ENCODE assay signal across 22 cellular contexts in the genomic region with DNA sequence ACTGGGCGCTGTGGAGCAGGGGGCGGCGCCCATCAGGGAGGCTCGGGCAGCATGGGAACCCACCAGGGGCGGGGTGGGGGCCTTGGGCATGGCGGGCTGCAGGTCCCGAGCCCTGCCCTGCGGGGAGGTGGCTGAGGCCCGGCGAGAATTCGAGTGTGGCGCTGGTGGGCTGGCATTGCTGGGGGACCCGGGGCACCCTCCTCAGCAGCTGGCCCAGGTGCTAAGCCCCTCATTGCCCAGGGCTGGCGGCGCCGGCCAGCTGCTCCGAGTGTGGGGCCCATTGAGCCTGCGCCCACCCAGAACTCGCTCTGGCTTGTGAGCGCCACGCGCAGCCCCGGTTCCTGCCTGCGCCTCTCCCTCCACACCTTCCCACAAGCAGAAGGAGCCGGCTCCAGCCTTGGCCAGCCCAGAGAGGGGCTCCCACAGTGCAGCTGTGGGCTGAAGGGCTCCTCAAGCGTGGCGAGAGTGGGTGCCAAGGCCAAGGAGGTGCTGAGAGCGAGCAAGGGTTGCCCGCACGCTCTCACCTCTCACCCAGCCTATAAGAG.
"Had no signal": no experiment of that assay in that cellular context is flagged by ENCODE, and none has a peak within 500 bp of the region (broad histone marks: within the 10 kb centered on the region; RNA-seq: fewer than 3 reads in every experiment).

No MANE protein-coding gene starts in this region.

- H3K27ac Mint-ChIP-seq: dendritic cell treated with granulocyte-macrophage colony-stimulating factor and Interleukin-4, amounts not matched to agents 40 ng/mL and 50 ng/mL, for 4 days; effector memory CD8-positive, alpha-beta T cell; immature natural killer cell; memory B cell; mesothelial cell of epicardium; natural killer cell treated with Interleukin-12 subunit alpha and Interleukin-12 subunit beta and Interleukin-15 and Interleukin-18, amount 100 ng/mL, for 72 hours; stimulated activated effector memory CD8-positive, alpha-beta T cell treated with anti-CD3 and anti-CD28 coated beads, Interleukin-12 subunit alpha, Interleukin-12 subunit beta, amount 100 ng/mL, for 72 hours; type B pancreatic cell had no signal

- H3K27me3 Mint-ChIP-seq: dendritic cell treated with granulocyte-macrophage colony-stimulating factor and Interleukin-4, amounts not matched to agents 40 ng/mL and 50 ng/mL, for 4 days; effector memory CD8-positive, alpha-beta T cell; memory B cell; natural killer cell treated with Interleukin-12 subunit alpha and Interleukin-12 subunit beta and Interleukin-15 and Interleukin-18, amount 100 ng/mL, for 72 hours; type B pancreatic cell had no signal

- DNase-seq: cerebellar nuclear complex; effector memory CD8-positive, alpha-beta T cell; foreskin keratinocyte; immature natural killer cell; left cardiac atrium; left ventricle myocardium inferior; lower lobe of right lung; stimulated activated CD4-positive, alpha-beta T cell treated with anti-CD3 and anti-CD28 coated beads, Interleukin-4, amount 100 ng/mL, for 1 hour; stimulated activated CD8-positive, alpha-beta memory T cell treated with anti-CD3 and anti-CD28 coated beads, Interleukin-4, amount 100 ng/mL, for 48 hours; stomach; substantia nigra had no signal

- H3K27ac ChIP-seq: foreskin keratinocyte, left ventricle myocardium inferior, lower lobe of right lung, right atrium auricular region, stomach had no signal

- H3K27me3 ChIP-seq: foreskin keratinocyte, right atrium auricular region, stomach had no signal

- FAIRE-seq: colon, keratinocyte, urothelium cell line had no signal

- H3K9me3 Mint-ChIP-seq: effector memory CD8-positive, alpha-beta T cell; immature natural killer cell; memory B cell; mesothelial cell of epicardium; natural killer cell treated with Interleukin-12 subunit alpha and Interleukin-12 subunit beta and Interleukin-15 and Interleukin-18, amount 100 ng/mL, for 72 hours; stimulated activated effector memory CD8-positive, alpha-beta T cell treated with anti-CD3 and anti-CD28 coated beads, Interleukin-12 subunit alpha, Interleukin-12 subunit beta, amount 100 ng/mL, for 72 hours; type B pancreatic cell had no signal

- H3K4me3 ChIP-seq: left ventricle myocardium inferior, lower lobe of right lung, right atrium auricular region, smooth muscle cell, stomach had no signal

- H3K9me3 ChIP-seq: lower lobe of right lung, right atrium auricular region, stomach had no signal

- H3K4me3 Mint-ChIP-seq: dendritic cell treated with granulocyte-macrophage colony-stimulating factor and Interleukin-4, amounts not matched to agents 40 ng/mL and 50 ng/mL, for 4 days; effector memory CD8-positive, alpha-beta T cell; immature natural killer cell; memory B cell; mesothelial cell of epicardium; natural killer cell treated with Interleukin-12 subunit alpha and Interleukin-12 subunit beta and Interleukin-15 and Interleukin-18, amount 100 ng/mL, for 72 hours; stimulated activated effector memory CD8-positive, alpha-beta T cell treated with anti-CD3 and anti-CD28 coated beads, Interleukin-12 subunit alpha, Interleukin-12 subunit beta, amount 100 ng/mL, for 72 hours; type B pancreatic cell had no signal

- H3K4me2 ChIP-seq: smooth muscle cell had no signal

- ATAC-seq: effector memory CD8-positive, alpha-beta T cell; left cardiac atrium; lower lobe of right lung; natural killer cell treated with Interleukin-12 subunit alpha and Interleukin-12 subunit beta and Interleukin-15 and Interleukin-18, amount 100 ng/mL, for 72 hours; stimulated activated effector memory CD8-positive, alpha-beta T cell treated with anti-CD3 and anti-CD28 coated beads, Interleukin-12 subunit alpha, Interleukin-12 subunit beta, amount 100 ng/mL, for 72 hours had no signal
